In genomic region chr10:82888809-82889455, GRCh38 we compare ENCODE assay signal across 24 cellular contexts.
DNase-seq lines count a peak whose midpoint lies in the region; FAIRE-seq and TF ChIP-seq lines count a peak whose summit lies in the region.
"Had no signal": no experiment of that assay in that cellular context is flagged by ENCODE, and none has a peak within 500 bp of the region (broad histone marks: within the 10 kb centered on the region; RNA-seq: fewer than 3 reads in every experiment).

No MANE protein-coding gene starts in this region.

- no peaks in the 10 kb centered on the region for H3K36me3 ChIP-seq in HUES48 (ENCODE audit: control insufficient read depth, insufficient read depth, low read length)
- H3K36me3 ChIP-seq in effector memory CD4-positive, alpha-beta T cell (ENCODE audit: control insufficient read depth, insufficient read depth, low read length), result no peaks in the 10 kb centered on the region
- H3K36me3 ChIP-seq: ascending aorta, BE2C, HAP-1, thyroid gland had no signal

- H3K4me3 ChIP-seq in HUES48 (ENCODE audit: low read depth, low read length) (peak overlapping the region; percentile 40), dorsolateral prefrontal cortex (peak overlapping the region in 9 of 59 donors; percentile 6 to 44 (median 16)), iPS-18c (ENCODE audit: insufficient read depth, low read depth, low read length) (peak overlapping the region; percentile 6; the same call in 1 of the 2 replicates)
- no peak overlapping the region for H3K4me3 ChIP-seq in effector memory CD4-positive, alpha-beta T cell (ENCODE audit: insufficient read depth, low read depth, low read length, poor library complexity, severe bottlenecking)
- H3K4me3 ChIP-seq: ascending aorta, HAP-1, SK-N-MC, thyroid gland had no signal

- H3K9me3 Mint-ChIP-seq in progenitor cell of endocrine pancreas (ENCODE audit: low read depth), result no peaks in the 10 kb centered on the region

- peaks cover 25% of the 10 kb centered on the region for H3K4me1 ChIP-seq in HUES48 (ENCODE audit: control insufficient read depth, insufficient read depth, low read length)
- no peaks in the 10 kb centered on the region for H3K4me1 ChIP-seq in effector memory CD4-positive, alpha-beta T cell (ENCODE audit: control insufficient read depth, insufficient read depth, low read length, poor library complexity, severe bottlenecking)
- H3K4me1 ChIP-seq: ascending aorta, BE2C, HAP-1, thyroid gland had no signal

- no peak for DNase-seq in dorsolateral prefrontal cortex
- DNase-seq in progenitor cell of endocrine pancreas (ENCODE audit: low spot score, unreplicated experiment), result no peak
- no peak for DNase-seq in AML-193 (lab: John Stamatoyannopoulos, UW)
- no peak for DNase-seq in urothelium cell line (ENCODE audit: low spot score)
- DNase-seq in effector memory CD4-positive, alpha-beta T cell, result no peak
- DNase-seq: activated CD4-positive, alpha-beta T cell treated with anti-CD3 and anti-CD28 coated beads for 4 hours; activated CD8-positive, alpha-beta memory T cell treated with anti-CD3 and anti-CD28 coated beads for 24 hours; activated effector memory CD4-positive, alpha-beta T cell treated with Interleukin-2 at 50 U/mL for 16 hours; BE2C; dermis blood vessel endothelial cell; Kasumi-1; NCI-H146; NCI-H2107; T-helper 17 cell; thyroid gland had no signal

- H3K36me3 Mint-ChIP-seq in progenitor cell of endocrine pancreas (ENCODE audit: insufficient read depth), result no peaks in the 10 kb centered on the region
- H3K36me3 Mint-ChIP-seq: activated naive CD8-positive, alpha-beta T cell had no signal

- peaks cover 4% of the 10 kb centered on the region for H3K4me1 Mint-ChIP-seq in progenitor cell of endocrine pancreas (ENCODE audit: low read depth)
- H3K4me1 Mint-ChIP-seq: central memory CD8-positive, alpha-beta T cell; T-helper 17 cell had no signal

- H3K4me3 Mint-ChIP-seq in progenitor cell of endocrine pancreas (ENCODE audit: low read depth), result no peak overlapping the region
- H3K4me3 Mint-ChIP-seq: activated naive CD8-positive, alpha-beta T cell; central memory CD8-positive, alpha-beta T cell; stimulated activated naive CD8-positive, alpha-beta T cell treated with anti-CD3 and anti-CD28 coated beads, Interleukin-15, Interleukin-2, amounts not matched to agents 100 ng/mL and 50 ng/mL, for 24 hours; T-helper 17 cell had no signal

- no peak for FAIRE-seq in urothelium cell line (lab: Jason Lieb, UNC)

- no peaks in the 10 kb centered on the region for H3K9me3 ChIP-seq in HUES48 (ENCODE audit: control insufficient read depth, insufficient read depth, low read length)
- no peaks in the 10 kb centered on the region for H3K9me3 ChIP-seq in iPS-18c (ENCODE audit: control insufficient read depth, insufficient read depth, low read length)
- no peaks in the 10 kb centered on the region for H3K9me3 ChIP-seq in effector memory CD4-positive, alpha-beta T cell (ENCODE audit: control insufficient read depth, low read length)
- H3K9me3 ChIP-seq: ascending aorta, BE2C, HAP-1, thyroid gland had no signal

- H3K27ac Mint-ChIP-seq in progenitor cell of endocrine pancreas, result peak overlapping the region; percentile 4
- H3K27ac Mint-ChIP-seq: activated naive CD8-positive, alpha-beta T cell; stimulated activated naive CD8-positive, alpha-beta T cell treated with anti-CD3 and anti-CD28 coated beads, Interleukin-15, Interleukin-2, amounts not matched to agents 100 ng/mL and 50 ng/mL, for 24 hours; T-helper 17 cell had no signal

- intact Hi-C loops in dorsolateral prefrontal cortex (cut with DNase I), result no loop called here

- no peaks in the 10 kb centered on the region for H3K27me3 Mint-ChIP-seq in progenitor cell of endocrine pancreas
- H3K27me3 Mint-ChIP-seq: central memory CD8-positive, alpha-beta T cell; stimulated activated naive CD8-positive, alpha-beta T cell treated with anti-CD3 and anti-CD28 coated beads, Interleukin-15, Interleukin-2, amounts not matched to agents 100 ng/mL and 50 ng/mL, for 24 hours; T-helper 17 cell had no signal

- H3K27ac ChIP-seq in HUES48 (ENCODE audit: low read depth, low read length), result no peak overlapping the region
- peak overlapping the region in 44 of 59 donors; percentile 6 to 78 (median 59) for H3K27ac ChIP-seq in dorsolateral prefrontal cortex
- no peak overlapping the region for H3K27ac ChIP-seq in effector memory CD4-positive, alpha-beta T cell (ENCODE audit: insufficient read depth, low read length, poor library complexity, severe bottlenecking)
- H3K27ac ChIP-seq: ascending aorta, HL-60, SK-N-MC, thyroid gland had no signal

- no peaks in the 10 kb centered on the region for H3K27me3 ChIP-seq in HUES48 (ENCODE audit: control insufficient read depth, insufficient read depth, low read length)
- no peaks in the 10 kb centered on the region for H3K27me3 ChIP-seq in dorsolateral prefrontal cortex
- H3K27me3 ChIP-seq in effector memory CD4-positive, alpha-beta T cell (replicated peaks; ENCODE audit: control insufficient read depth, insufficient read depth, low read length, poor library complexity, severe bottlenecking), result no peaks in the 10 kb centered on the region
- H3K27me3 ChIP-seq: ascending aorta, BE2C, thyroid gland had no signal

- peak overlapping the region; percentile 40 for H3K9ac ChIP-seq in HUES48 (ENCODE audit: low read depth, low read length)

- TF ChIP-seq CTCF in dorsolateral prefrontal cortex (IDR thresholded peaks at IDR 0.05 in 54 of 56, conservative IDR thresholded peaks at IDR 0.05 in 2 of 56; ENCODE audit: low read depth in 1 of 56, partially characterized antibody in 56 of 56) (no peak), progenitor cell of endocrine pancreas (IDR thresholded peaks at IDR 0.05; ENCODE audit: unreplicated experiment) (no peak)

Comparison
In these comparisons a context has a peak if more than half of its experiments do, and no peak if none do; other contexts are left out.
1. H3K27ac ChIP-seq: peak in dorsolateral prefrontal cortex (44 of 59); none in HUES48 (single experiment) and effector memory CD4-positive, alpha-beta T cell (single experiment).